In the genomic region with DNA sequence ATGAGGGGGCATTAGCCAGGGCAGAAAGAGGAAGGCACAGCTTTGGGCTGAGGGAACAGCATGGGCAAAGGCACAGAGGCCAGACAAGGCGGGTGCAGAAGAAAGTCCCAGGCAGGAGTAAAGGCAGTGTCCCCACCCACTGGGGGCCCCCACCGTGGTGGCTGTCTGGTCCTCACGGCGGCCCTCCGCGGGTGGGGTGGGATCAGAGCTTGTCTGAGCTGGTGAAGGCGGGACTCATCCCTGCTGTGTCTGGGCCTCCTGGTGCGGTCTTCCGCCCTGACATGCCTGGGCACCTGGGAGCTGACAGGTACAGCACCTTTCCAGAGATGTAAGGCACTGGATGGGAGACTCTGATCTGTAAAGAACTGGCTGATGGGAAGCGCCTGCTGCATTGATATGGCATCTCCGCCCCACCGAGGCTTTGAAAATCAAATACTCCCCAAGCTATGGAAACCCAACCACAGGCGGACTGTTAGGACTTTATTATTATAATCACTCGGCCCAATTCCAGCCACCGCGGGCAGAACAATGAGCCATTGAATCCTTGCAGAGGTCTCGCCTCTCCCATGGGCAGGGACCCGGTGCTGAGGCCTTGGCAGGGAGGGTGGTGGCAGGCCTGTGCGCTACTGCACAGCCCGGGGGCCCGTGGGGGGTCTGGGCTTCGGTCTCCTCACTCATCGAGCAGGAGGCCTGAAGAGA, we compare ENCODE assay signal across 10 cellular contexts. TPM values are rescaled to one million over a fixed set of nuclear protein-coding genes. Genes with fewer than 3 reads are reported as not detected.
DNase-seq lines count a peak whose midpoint lies in the region; ATAC-seq and TF ChIP-seq lines count a peak whose summit lies in the region.
"Had no signal": no experiment of that assay in that cellular context is flagged by ENCODE, and none has a peak within 500 bp of the region (broad histone marks: within the 10 kb centered on the region; RNA-seq: fewer than 3 reads in every experiment).

No MANE protein-coding gene starts in this region.

- no peaks in the 10 kb centered on the region for H3K9me3 Mint-ChIP-seq in immature natural killer cell
- H3K9me3 Mint-ChIP-seq: dendritic cell treated with granulocyte-macrophage colony-stimulating factor and Interleukin-4, amounts not matched to agents 40 ng/mL and 50 ng/mL, for 4 days had no signal

- WGBS in psoas muscle, 3 donors, result 73 to 79% (median 75%) methylated on average over 23 of the region's 23 CpGs

- H3K27me3 ChIP-seq in H7 (ENCODE audit: control insufficient read depth, insufficient read depth, low read length) (no peaks in the 10 kb centered on the region), RWPE2 (ENCODE audit: insufficient read depth, poor library complexity, severe bottlenecking) (no peaks in the 10 kb centered on the region), psoas muscle (ENCODE audit: insufficient read depth in 3 of 3, low read length in 2 of 3) (no peaks in the 10 kb centered on the region)
- H3K27me3 ChIP-seq: gastroesophageal sphincter had no signal

- H3K4me1 ChIP-seq in RWPE2 (ENCODE audit: insufficient read depth, poor library complexity, severe bottlenecking) (peaks cover 8% of the 10 kb centered on the region), psoas muscle (no peaks in the 10 kb centered on the region)
- H3K4me1 ChIP-seq: gastroesophageal sphincter had no signal

- H3K27me3 Mint-ChIP-seq in immature natural killer cell (ENCODE audit: low read depth in 3 of 3), result peaks cover under 1 to 2% (median 2%) of the 10 kb centered on the region in 3 donors
- H3K27me3 Mint-ChIP-seq: dendritic cell treated with granulocyte-macrophage colony-stimulating factor and Interleukin-4, amounts not matched to agents 40 ng/mL and 50 ng/mL, for 4 days had no signal

- TF ChIP-seq CTCF in RWPE2 (IDR thresholded peaks at IDR 0.05; ENCODE audit: poor library complexity, severe bottlenecking), result no peak
- no peak for TF ChIP-seq CTCF in psoas muscle (IDR thresholded peaks at IDR 0.05)

- H3K36me3 Mint-ChIP-seq in immature natural killer cell, result no peaks in the 10 kb centered on the region

- H3K4me1 Mint-ChIP-seq in immature natural killer cell, result no peaks in the 10 kb centered on the region

- peak overlapping the region; percentile 0 for H3K27ac ChIP-seq in RWPE2 (ENCODE audit: poor library complexity, severe bottlenecking)
- H3K27ac ChIP-seq in psoas muscle, result no peak overlapping the region
- H3K27ac ChIP-seq: gastroesophageal sphincter had no signal

- ATAC-seq in RWPE2 (ENCODE audit: low read depth) (peak; percentile 47), psoas muscle (no peak), GM21360 (IDR thresholded peaks at IDR 0.05; ENCODE audit: unreplicated experiment) (no peak)
- ATAC-seq: gastroesophageal sphincter had no signal

- intact Hi-C loops in head of caudate nucleus (cut with DNase I), result no loop called here
- intact Hi-C loops in psoas muscle (cut with DNase I), result no loop called here

- no peak overlapping the region for H3K4me3 ChIP-seq in H7 (ENCODE audit: insufficient read depth, low read depth, low read length)
- no peak overlapping the region for H3K4me3 ChIP-seq in RWPE2 (ENCODE audit: severe bottlenecking)
- H3K4me3 ChIP-seq in psoas muscle, result no peak overlapping the region
- H3K4me3 ChIP-seq: gastroesophageal sphincter had no signal

- H3K36me3 ChIP-seq in H7 (replicated peaks; ENCODE audit: control insufficient read depth, insufficient read depth, low read length) (no peaks in the 10 kb centered on the region), RWPE2 (ENCODE audit: low read depth) (no peaks in the 10 kb centered on the region; the same call in 1 of the 2 replicates), psoas muscle (ENCODE audit: insufficient read depth in 1 of 2, low read depth in 1 of 2) (no peaks in the 10 kb centered on the region)
- H3K36me3 ChIP-seq: gastroesophageal sphincter had no signal

- H3K9me3 ChIP-seq in RWPE2 (ENCODE audit: severe bottlenecking) (peaks cover 4% of the 10 kb centered on the region), psoas muscle (no peaks in the 10 kb centered on the region)
- H3K9me3 ChIP-seq: gastroesophageal sphincter had no signal

- no peak overlapping the region for H3K27ac Mint-ChIP-seq in immature natural killer cell
- H3K27ac Mint-ChIP-seq: dendritic cell treated with granulocyte-macrophage colony-stimulating factor and Interleukin-4, amounts not matched to agents 40 ng/mL and 50 ng/mL, for 4 days had no signal

- H3K4me3 Mint-ChIP-seq in immature natural killer cell, result no peak overlapping the region
- H3K4me3 Mint-ChIP-seq: dendritic cell treated with granulocyte-macrophage colony-stimulating factor and Interleukin-4, amounts not matched to agents 40 ng/mL and 50 ng/mL, for 4 days had no signal

- DNase-seq in H7 (peak; percentile 57), RWPE2 (ENCODE audit: low spot score) (peak; percentile 56), head of caudate nucleus (peak in 40 of 42 donors; percentile 39 to 86 (median 69)), psoas muscle (peak; percentile 8 to 35), kidney glomerular epithelial cell (lab: John Stamatoyannopoulos, UW) (no peak), G401 (ENCODE audit: low spot score) (no peak), immature natural killer cell (no peak)

- in situ Hi-C loops in G401 (cut with HindIII; ENCODE audit: low sequenced_read_pairs), result no loop called here

RNA-seq across cellular contexts. Expression of a gene that starts 14.2 kb away (rescaled TPM):
- 31.4 and 38.2 TPM in 2 replicates for total RNA-seq in H7 (2014; rRNA removed; shearing (Covaris generic))
- total RNA-seq in psoas muscle, result 1 to 10 TPM; 1.5 to 3.4 (median 3.0) TPM
- polyA plus RNA-seq in psoas muscle (1 to 10 TPM; 3.3 to 7.6 (median 3.6) TPM), immature natural killer cell (10 to 100 TPM; 19.1 to 30.6 (median 20.3) TPM)
- 20.4 TPM in 2 replicates for total RNA-seq in G401 (2014; rRNA removed; shearing (Covaris generic))

RNA-seq across cellular contexts. Expression of a gene that starts 14.2 kb away (rescaled TPM):
- total RNA-seq in H7 (2014; rRNA removed; shearing (Covaris generic)), result 12.3 and 12.7 TPM in 2 replicates
- total RNA-seq in psoas muscle, result 1 to 10 TPM; 5.3 to 9.7 (median 8.1) TPM
- polyA plus RNA-seq in psoas muscle (1 to 10 TPM; 5.9 to 7.9 (median 6.3) TPM), immature natural killer cell (1 to 10 TPM; 1.5 to 8.1 (median 4.5) TPM)
- total RNA-seq in G401 (2014; rRNA removed; shearing (Covaris generic)), result 4.6 and 11.0 TPM in 2 replicates

Comparison
In these comparisons a context has a peak if more than half of its experiments do, and no peak if none do; other contexts are left out.
1. DNase-seq: peak in H7 (single experiment), RWPE2 (single experiment), head of caudate nucleus (40 of 42) and psoas muscle (2 of 2); none in kidney glomerular epithelial cell (single experiment), G401 (single experiment) and immature natural killer cell (0 of 3).